Comparison of ENCODE assay signal across 9 cellular contexts in the genomic region with DNA sequence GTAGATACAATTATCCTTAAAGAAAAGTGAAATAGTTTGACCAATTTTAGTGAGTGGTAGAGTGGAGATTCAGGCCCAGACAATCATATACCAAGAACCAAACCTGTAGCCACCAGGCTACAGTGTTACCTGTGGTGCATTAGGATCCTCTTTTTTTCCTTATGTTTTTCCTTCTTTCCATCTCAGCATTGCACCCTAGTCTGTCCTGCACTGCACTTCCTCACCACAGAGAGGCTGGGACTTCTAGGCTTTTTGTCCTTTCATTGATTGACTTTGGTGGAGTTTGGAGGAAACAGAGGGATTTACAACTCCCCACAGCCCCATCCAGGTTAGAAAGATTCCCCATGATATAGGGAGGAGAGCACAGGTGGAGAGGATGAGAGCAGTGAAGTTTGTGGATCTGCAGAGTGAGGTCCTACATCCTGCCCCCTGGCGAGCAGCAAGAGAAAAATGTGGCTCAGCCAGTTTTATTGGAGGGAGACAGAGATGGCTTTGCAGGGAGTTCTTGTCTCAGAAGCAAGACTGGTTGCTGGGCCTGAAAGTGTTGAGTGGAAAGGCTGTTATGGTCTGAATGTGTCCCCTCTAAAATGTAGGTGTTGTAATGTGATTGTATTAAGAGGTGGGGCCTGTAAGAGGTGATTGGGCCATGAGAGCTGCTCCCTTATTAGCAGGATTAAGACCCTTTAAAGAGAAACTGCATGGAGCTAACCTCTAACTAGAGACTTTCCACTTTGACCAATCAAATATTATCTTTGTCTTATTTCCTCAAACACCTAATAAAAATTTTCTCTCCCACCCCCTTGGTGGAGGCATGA. TPM values are rescaled to one million over a fixed set of nuclear protein-coding genes. Genes with fewer than 3 reads are reported as not detected.
DNase-seq lines count a peak whose midpoint lies in the region; ATAC-seq, FAIRE-seq and TF ChIP-seq lines count a peak whose summit lies in the region.
"Had no signal": no experiment of that assay in that cellular context is flagged by ENCODE, and none has a peak within 500 bp of the region (broad histone marks: within the 10 kb centered on the region; RNA-seq: fewer than 3 reads in every experiment).

No MANE protein-coding gene starts in this region.

- dilution Hi-C loops in keratinocyte (cut with MboI; ENCODE audit: extremely low pct_ligation_motif_present, low sequenced_read_pairs) = no loop called here

- H3K36me3 Mint-ChIP-seq in stimulated activated memory B cell treated with anti-CD40 and anti-IgM and Interleukin-4, amounts not matched to agents 10 μg/mL and 1 μg/mL and 100 μg/mL, for 72 hours = no peaks in the 10 kb centered on the region

- ATAC-seq in HG03354 (IDR thresholded peaks at IDR 0.05; ENCODE audit: poor library complexity, severe bottlenecking, unreplicated experiment) = no peak
- no peak for ATAC-seq in stimulated activated memory B cell treated with anti-CD40 and anti-IgM and Interleukin-4, amounts not matched to agents 10 μg/mL and 1 μg/mL and 100 μg/mL, for 72 hours

- no peaks in the 10 kb centered on the region for H3K27me3 ChIP-seq in keratinocyte (ENCODE audit: control insufficient read depth, extremely low read depth, insufficient read depth, low read length)

- H3K79me2 ChIP-seq in keratinocyte (ENCODE audit: control insufficient read depth, insufficient read depth, low read length) = no peaks in the 10 kb centered on the region

- peaks cover 5% of the 10 kb centered on the region for H3K4me1 Mint-ChIP-seq in stimulated activated memory B cell treated with anti-CD40 and anti-IgM and Interleukin-4, amounts not matched to agents 10 μg/mL and 1 μg/mL and 100 μg/mL, for 72 hours

- H3K9ac ChIP-seq in keratinocyte (ENCODE audit: control insufficient read depth, extremely low read depth, insufficient read depth, low read length) = no peak overlapping the region

- H2AFZ ChIP-seq in keratinocyte (ENCODE audit: control insufficient read depth, low read length) = no peak overlapping the region

- no peaks in the 10 kb centered on the region for H3K9me3 ChIP-seq in keratinocyte (ENCODE audit: control insufficient read depth, low read depth, low read length)

- no peak overlapping the region for H3K27ac Mint-ChIP-seq in stimulated activated memory B cell treated with anti-CD40 and anti-IgM and Interleukin-4, amounts not matched to agents 10 μg/mL and 1 μg/mL and 100 μg/mL, for 72 hours

- H3K27me3 Mint-ChIP-seq in stimulated activated memory B cell treated with anti-CD40 and anti-IgM and Interleukin-4, amounts not matched to agents 10 μg/mL and 1 μg/mL and 100 μg/mL, for 72 hours = peaks cover 29% of the 10 kb centered on the region

- no peak overlapping the region for H3K27ac ChIP-seq in keratinocyte (ENCODE audit: control insufficient read depth, insufficient read depth, low read length)

- peak; percentile 4 for DNase-seq in COR-L47 (lab: John Stamatoyannopoulos, UW)
- DNase-seq in HCEC 1CT = peak; percentile 17
- DNase-seq in SW480 (ENCODE audit: low spot score) = peak; percentile 40
- no peak for DNase-seq in keratinocyte (ENCODE audit: low read depth, low spot score)
- DNase-seq in HPDE6-E6E7 (ENCODE audit: extremely low spot score) = no peak
- no peak for DNase-seq in retina
- DNase-seq: SIG-M5 had no signal

- no peak overlapping the region for H3K4me3 ChIP-seq in keratinocyte (ENCODE audit: control insufficient read depth in 2 of 3, extremely low read depth in 1 of 3, insufficient read depth in 2 of 3, low read depth in 1 of 3, low read length in 3 of 3)

- H3K4me3 Mint-ChIP-seq in stimulated activated memory B cell treated with anti-CD40 and anti-IgM and Interleukin-4, amounts not matched to agents 10 μg/mL and 1 μg/mL and 100 μg/mL, for 72 hours = no peak overlapping the region

- no peaks in the 10 kb centered on the region for H3K9me1 ChIP-seq in keratinocyte (ENCODE audit: control insufficient read depth, extremely low read depth, insufficient read depth, low read length)

- no peaks in the 10 kb centered on the region for H3K36me3 ChIP-seq in keratinocyte (ENCODE audit: control insufficient read depth in 2 of 2, extremely low read depth in 1 of 2, insufficient read depth in 2 of 2, low read length in 2 of 2)

- TF ChIP-seq CTCF in keratinocyte (optimal IDR thresholded peaks at IDR 0.05 in 1 of 3, IDR thresholded peaks at IDR 0.05 in 1 of 3, conservative IDR thresholded peaks at IDR 0.05 in 1 of 3; ENCODE audit: extremely low read depth in 1 of 3, insufficient read depth in 2 of 3, low read length in 3 of 3) = peak; percentile 44 to 67 (median 64)

- FAIRE-seq in keratinocyte (lab: Jason Lieb, UNC) = no peak

- H3K4me2 ChIP-seq in keratinocyte (ENCODE audit: control insufficient read depth, extremely low read depth, insufficient read depth, low read depth, low read length) = no peak overlapping the region

- H4K20me1 ChIP-seq in keratinocyte (ENCODE audit: control insufficient read depth, extremely low read depth, insufficient read depth, low read length) = no peaks in the 10 kb centered on the region

- no peaks in the 10 kb centered on the region for H3K9me3 Mint-ChIP-seq in stimulated activated memory B cell treated with anti-CD40 and anti-IgM and Interleukin-4, amounts not matched to agents 10 μg/mL and 1 μg/mL and 100 μg/mL, for 72 hours

- no peaks in the 10 kb centered on the region for H3K4me1 ChIP-seq in keratinocyte (ENCODE audit: control insufficient read depth, extremely low read depth, insufficient read depth, low read length)

RNA-seq across cellular contexts. Expression of gene KIF4B, which starts 36.2 kb away (rescaled TPM):
- not detected in 3 replicates for polyA plus RNA-seq in keratinocyte
- 0.07 TPM for polyA plus RNA-seq in keratinocyte (2011; ENCODE audit: low read depth)
- not detected in 2 replicates for polyA plus RNA-seq in keratinocyte (2011; cell fraction: cytosol; rRNA removed)
- polyA plus RNA-seq in keratinocyte (2011; cell fraction: nucleus; rRNA removed) = 0.03 and 0.04 TPM in 2 replicates
- 0.06 TPM in 1 of 2 replicates, not detected in the other for polyA plus RNA-seq in keratinocyte (2012; ENCODE audit: low replicate concordance)
- not detected in 3 replicates for polyA minus RNA-seq in keratinocyte
- polyA minus RNA-seq in keratinocyte (2011; cell fraction: cytosol; rRNA and poly(A)+ RNA removed) = not detected
- polyA minus RNA-seq in keratinocyte (2011; cell fraction: nucleus; rRNA and poly(A)+ RNA removed) = not detected in 2 replicates

Comparison
In these comparisons a context has a peak if more than half of its experiments do, and no peak if none do; other contexts are left out.
1. DNase-seq: peak in COR-L47 (single experiment), HCEC 1CT (single experiment) and SW480 (single experiment); none in keratinocyte (single experiment), HPDE6-E6E7 (single experiment) and retina (single experiment).